In the genomic region with DNA sequence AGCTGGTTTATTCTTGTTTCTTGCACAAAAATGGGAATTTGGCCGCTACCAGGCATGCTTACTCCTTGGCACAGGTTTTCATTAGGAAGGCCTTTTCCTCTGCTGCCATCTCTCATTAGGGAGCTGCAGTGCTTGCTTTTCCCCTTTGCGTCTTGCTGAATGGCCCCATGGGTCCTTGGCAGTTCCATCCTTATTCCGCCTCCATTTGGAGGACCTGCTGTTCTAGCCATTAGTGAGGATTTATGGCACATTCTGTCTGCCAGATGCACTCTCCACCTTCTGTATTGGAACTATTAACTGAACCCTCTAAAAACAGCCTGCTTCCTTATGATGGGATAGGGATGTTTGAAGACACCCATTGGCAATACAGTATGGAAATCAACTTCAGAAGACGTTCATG, we compare ENCODE assay signal across 11 cellular contexts.
"Had no signal": no experiment of that assay in that cellular context is flagged by ENCODE, and none has a peak within 500 bp of the region (broad histone marks: within the 10 kb centered on the region; RNA-seq: fewer than 3 reads in every experiment).

No MANE protein-coding gene starts in this region.

- ATAC-seq: effector memory CD8-positive, alpha-beta T cell; pancreas; stimulated activated memory B cell treated with anti-CD40 and anti-IgM and Interleukin-4, amounts not matched to agents 10 μg/mL and 1 μg/mL and 100 μg/mL, for 72 hours had no signal

- DNase-seq: activated CD4-positive, CD25-positive, alpha-beta regulatory T cell treated with anti-CD3 and anti-CD28 coated beads, Interleukin-2, amount 50 U/mL, for 72 hours; activated naive CD4-positive, alpha-beta T cell; activated naive CD8-positive, alpha-beta T cell treated with anti-CD3 and anti-CD28 coated beads, Interleukin-2, amount 10 ng/mL, durations not matched to agents 7 days and 5 days; dermis blood vessel endothelial cell; effector memory CD8-positive, alpha-beta T cell; naive B cell; pancreas; T-helper 9 cell; trophoblast cell had no signal

- H3K4me1 Mint-ChIP-seq: activated naive CD8-positive, alpha-beta T cell treated with anti-CD3 and anti-CD28 coated beads, Interleukin-2, amount 10 ng/mL, durations not matched to agents 7 days and 5 days; stimulated activated memory B cell treated with anti-CD40 and anti-IgM and Interleukin-4, amounts not matched to agents 10 μg/mL and 1 μg/mL and 100 μg/mL, for 72 hours had no signal

- H3K4me3 Mint-ChIP-seq: activated naive CD8-positive, alpha-beta T cell treated with anti-CD3 and anti-CD28 coated beads, Interleukin-2, amount 10 ng/mL, durations not matched to agents 7 days and 5 days; activated T-helper 1 cell treated with anti-CD3 and anti-CD28 coated beads, Interleukin-12 subunit alpha, Interleukin-12 subunit beta, Interleukin-2, Interleukin-4 antibody, amounts not matched to agents 30 ng/mL and 10 ng/mL and 1 ng/mL, durations not matched to agents 14 hours and 24 hours and 36 hours; effector memory CD8-positive, alpha-beta T cell; naive B cell; stimulated activated memory B cell treated with anti-CD40 and anti-IgM and Interleukin-4, amounts not matched to agents 10 μg/mL and 1 μg/mL and 100 μg/mL, for 72 hours had no signal

- H3K27ac Mint-ChIP-seq: activated naive CD8-positive, alpha-beta T cell treated with anti-CD3 and anti-CD28 coated beads, Interleukin-2, amount 10 ng/mL, durations not matched to agents 7 days and 5 days; activated T-helper 1 cell treated with anti-CD3 and anti-CD28 coated beads, Interleukin-12 subunit alpha, Interleukin-12 subunit beta, Interleukin-2, Interleukin-4 antibody, amounts not matched to agents 30 ng/mL and 10 ng/mL and 1 ng/mL, durations not matched to agents 14 hours and 24 hours and 36 hours; effector memory CD8-positive, alpha-beta T cell; naive B cell; stimulated activated memory B cell treated with anti-CD40 and anti-IgM and Interleukin-4, amounts not matched to agents 10 μg/mL and 1 μg/mL and 100 μg/mL, for 72 hours had no signal

- H3K27me3 Mint-ChIP-seq: activated naive CD8-positive, alpha-beta T cell treated with anti-CD3 and anti-CD28 coated beads, Interleukin-2, amount 10 ng/mL, durations not matched to agents 7 days and 5 days; effector memory CD8-positive, alpha-beta T cell; naive B cell; stimulated activated memory B cell treated with anti-CD40 and anti-IgM and Interleukin-4, amounts not matched to agents 10 μg/mL and 1 μg/mL and 100 μg/mL, for 72 hours had no signal

- H3K36me3 Mint-ChIP-seq: stimulated activated memory B cell treated with anti-CD40 and anti-IgM and Interleukin-4, amounts not matched to agents 10 μg/mL and 1 μg/mL and 100 μg/mL, for 72 hours had no signal

- H3K9me3 Mint-ChIP-seq: activated T-helper 1 cell treated with anti-CD3 and anti-CD28 coated beads, Interleukin-12 subunit alpha, Interleukin-12 subunit beta, Interleukin-2, Interleukin-4 antibody, amounts not matched to agents 30 ng/mL and 10 ng/mL and 1 ng/mL, durations not matched to agents 14 hours and 24 hours and 36 hours; effector memory CD8-positive, alpha-beta T cell; naive B cell; stimulated activated memory B cell treated with anti-CD40 and anti-IgM and Interleukin-4, amounts not matched to agents 10 μg/mL and 1 μg/mL and 100 μg/mL, for 72 hours had no signal
